11 cellular contexts compared by ENCODE assay signal in the genomic region with DNA sequence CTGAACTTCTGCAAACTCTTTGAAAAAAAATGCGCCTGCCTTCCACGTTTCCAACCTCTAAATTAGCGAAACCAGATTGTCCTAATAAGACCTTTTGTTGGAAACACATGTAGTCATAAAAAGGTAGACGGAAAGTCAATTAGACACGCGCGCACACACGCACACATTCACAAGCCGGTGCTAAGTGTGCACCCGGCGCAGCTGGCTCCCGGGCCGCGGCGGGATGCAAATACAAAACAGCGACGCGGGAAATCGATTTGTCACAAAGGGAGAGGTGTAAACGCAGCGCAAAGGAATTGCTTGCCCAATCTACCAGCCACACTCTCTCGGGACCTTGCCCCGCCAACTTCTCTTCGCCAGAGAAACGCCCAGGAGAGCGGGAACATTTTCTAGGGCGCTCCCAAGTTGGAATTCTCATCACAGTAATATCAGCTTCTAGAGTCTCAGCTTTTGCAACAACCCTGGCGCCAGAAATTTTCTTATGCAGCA. TPM values are rescaled to one million over a fixed set of nuclear protein-coding genes. Genes with fewer than 3 reads are reported as not detected.
DNase-seq lines count a peak whose midpoint lies in the region; ATAC-seq, FAIRE-seq and TF ChIP-seq lines count a peak whose summit lies in the region.
"Had no signal": no experiment of that assay in that cellular context is flagged by ENCODE, and none has a peak within 500 bp of the region (broad histone marks: within the 10 kb centered on the region; RNA-seq: fewer than 3 reads in every experiment).

No MANE protein-coding gene starts in this region.

- POLR2A ChIA-PET in IMR-90 (lab: Charles Lee; ENCODE audit: unreplicated experiment): no interaction called here
- POLR2A ChIA-PET in H1 (lab: Charles Lee; ENCODE audit: partially characterized antibody): interaction anchor here (2.1 kb wide), 1 partner anchor 8 kb away, joined by 9 read pairs; no protein-coding TSS in a partner anchor

- peak overlapping the region; percentile 9; the same call in 1 of the 2 replicates for H3K4me3 ChIP-seq in IMR-90 (ENCODE audit: insufficient read depth, low read depth, low read length)
- peak overlapping the region in 1 of 4 experiments; percentile 41; a peak in 4 of 8 replicates for H3K4me3 ChIP-seq in H1 (ENCODE audit: extremely low read depth in 1 of 4, insufficient read depth in 2 of 4, low read depth in 3 of 4, low read length in 4 of 4)
- H3K4me3 ChIP-seq in osteoblast (ENCODE audit: insufficient read depth, low read length): peak overlapping the region; percentile 38
- H3K4me3 ChIP-seq: stomach had no signal

- H4K5ac ChIP-seq in IMR-90 (ENCODE audit: low read depth, low read length) (no peak overlapping the region), H1 (ENCODE audit: insufficient read length, low read depth, low read length) (no peak overlapping the region)

- H2AFZ ChIP-seq in IMR-90 (replicated peaks; ENCODE audit: low read length, poor library complexity): peak overlapping the region; percentile 5
- H2AFZ ChIP-seq in H1 (ENCODE audit: low read length): no peak overlapping the region
- H2AFZ ChIP-seq in osteoblast (ENCODE audit: low read length): no peak overlapping the region

- H3K9ac ChIP-seq in IMR-90 (ENCODE audit: low read depth, low read length): 0 out of 2 replicates have a peak overlapping the region, but pooled peaks have one; percentile 3
- H3K9ac ChIP-seq in H1 (replicated peaks in 1 of 4; ENCODE audit: extremely low read depth in 1 of 4, low read depth in 3 of 4, low read length in 3 of 4): no peak overlapping the region

- no peak overlapping the region for H2BK20ac ChIP-seq in IMR-90 (ENCODE audit: low read depth, low read length)
- no peak overlapping the region for H2BK20ac ChIP-seq in H1 (ENCODE audit: low read length)

- no peak for TF ChIP-seq POLR2A in IMR-90 (IDR thresholded peaks at IDR 0.05; ENCODE audit: low read depth, low read length)
- no peak for TF ChIP-seq POLR2A in H1 (IDR thresholded peaks at IDR 0.05; ENCODE audit: control extremely low read depth in 1 of 2, low read depth in 2 of 2, low read length in 2 of 2)

- H3K27me3 ChIP-seq in IMR-90 (ENCODE audit: control insufficient read depth, insufficient read depth, low read length): no peaks in the 10 kb centered on the region
- peaks cover 74 to 84% (median 83%) of the 10 kb centered on the region in 4 experiments for H3K27me3 ChIP-seq in H1 (replicated peaks in 1 of 4; ENCODE audit: control insufficient read depth in 3 of 4, extremely low read depth in 1 of 4, insufficient read depth in 3 of 4, low read length in 3 of 4)
- H3K27me3 ChIP-seq in osteoblast (ENCODE audit: insufficient read depth, low read length): no peaks in the 10 kb centered on the region

- H4K20me1 ChIP-seq in IMR-90 (ENCODE audit: insufficient read depth, low read length) (no peaks in the 10 kb centered on the region), H1 (replicated peaks in 1 of 2; ENCODE audit: control insufficient read depth in 1 of 2, insufficient read depth in 2 of 2, low read length in 2 of 2) (peaks cover 4 to 14% of the 10 kb centered on the region in 2 experiments), osteoblast (ENCODE audit: insufficient read depth, low read length) (no peaks in the 10 kb centered on the region)

- H4K91ac ChIP-seq in IMR-90 (ENCODE audit: insufficient read depth, low read depth, low read length) (no peak overlapping the region), H1 (replicated peaks; ENCODE audit: insufficient read length, low read length) (no peak overlapping the region)

- in situ Hi-C loops in IMR-90 (cut with MboI; ENCODE audit: low sequenced_read_pairs): loop anchor here (10.0 to 25.0 kb wide), 3 partner anchors 134 to 731 kb away; a partner anchor contains a TSS

- no peak overlapping the region for H3K56ac ChIP-seq in IMR-90 (ENCODE audit: extremely low read depth, insufficient read depth, low read length)
- H3K56ac ChIP-seq in H1 (replicated peaks; ENCODE audit: insufficient read length, low read depth, low read length): no peak overlapping the region

- no peak overlapping the region for H3K4me3 Mint-ChIP-seq in stimulated activated memory B cell treated with anti-CD40 and anti-IgM and Interleukin-4, amounts not matched to agents 10 μg/mL and 1 μg/mL and 100 μg/mL, for 72 hours

- H3K14ac ChIP-seq in IMR-90 (replicated peaks; ENCODE audit: low read depth, low read length) (peak overlapping the region; percentile 5; the same call in 1 of the 2 replicates), H1 (ENCODE audit: insufficient read length) (no peak overlapping the region)

- H3K27ac ChIP-seq in IMR-90 (ENCODE audit: insufficient read depth, low read length) (peak overlapping the region; percentile 23; the same call in 1 of the 2 replicates), H1 (ENCODE audit: low read depth, low read length) (no peak overlapping the region), osteoblast (ENCODE audit: low read depth, low read length) (peak overlapping the region; percentile 94)
- H3K27ac ChIP-seq: stomach had no signal

- peak; percentile 25 for DNase-seq in EL
- DNase-seq in IMR-90: no peak
- DNase-seq in H1 (ENCODE audit: low read depth in 1 of 2, low spot score in 2 of 2): peak in 1 of 2 experiments; percentile 60
- DNase-seq in osteoblast (ENCODE audit: insufficient read length, low spot score, missing footprints): no peak
- DNase-seq in NCI-H1694 treated with DMSO at 0.1 percent for 48 hours (lab: John Stamatoyannopoulos, UW): no peak
- no peak for DNase-seq in NCI-H345 treated with DMSO at 0.1 percent for 48 hours (lab: John Stamatoyannopoulos, UW; ENCODE audit: unreplicated experiment)
- DNase-seq: stomach had no signal

- peaks cover 7% of the 10 kb centered on the region for H3K4me1 ChIP-seq in IMR-90 (ENCODE audit: control insufficient read depth, insufficient read depth, low read length)
- H3K4me1 ChIP-seq in H1 (replicated peaks in 1 of 4; ENCODE audit: control insufficient read depth in 3 of 4, insufficient read depth in 4 of 4, low read length in 3 of 4): peaks cover 4 to 29% (median 12%) of the 10 kb centered on the region in 4 experiments; a peak in 6 of 7 replicates
- peaks cover 48% of the 10 kb centered on the region for H3K4me1 ChIP-seq in osteoblast (ENCODE audit: insufficient read depth, low read length)

- peak overlapping the region; percentile 73; the same call in 1 of the 2 replicates for H3K23ac ChIP-seq in IMR-90 (ENCODE audit: low read depth, low read length)
- no peak overlapping the region for H3K23ac ChIP-seq in H1 (ENCODE audit: insufficient read length)

- H3K36me3 ChIP-seq in IMR-90 (ENCODE audit: control insufficient read depth, insufficient read depth, low read length) (peaks cover 11% of the 10 kb centered on the region; the same call in 1 of the 2 replicates), H1 (ENCODE audit: control insufficient read depth in 2 of 4, insufficient read depth in 4 of 4, low read length in 3 of 4) (no peaks in the 10 kb centered on the region), osteoblast (ENCODE audit: insufficient read depth, low read length) (peaks cover 30% of the 10 kb centered on the region)
- H3K36me3 ChIP-seq: stomach had no signal

- TF ChIP-seq RAD21 in IMR-90 (IDR thresholded peaks at IDR 0.05; ENCODE audit: low read length) (no peak), H1 (IDR thresholded peaks at IDR 0.05 in 1 of 2, conservative IDR thresholded peaks at IDR 0.05 in 1 of 2; ENCODE audit: low read depth in 2 of 2, low read length in 2 of 2) (no peak)

- ATAC-seq in IMR-90 (ENCODE audit: low read depth) (no peak), GM19395 (IDR thresholded peaks at IDR 0.05; ENCODE audit: unreplicated experiment) (no peak)
- ATAC-seq in stimulated activated memory B cell treated with anti-CD40 and anti-IgM and Interleukin-4, amounts not matched to agents 10 μg/mL and 1 μg/mL and 100 μg/mL, for 72 hours: no peak
- ATAC-seq: activated CD4-positive, CD25-positive, alpha-beta regulatory T cell treated with anti-CD3 and anti-CD28 coated beads, Interleukin-2, amount 50 U/mL, for 24 hours; sciatic nerve had no signal

- H3K4me2 ChIP-seq in IMR-90 (ENCODE audit: low read depth, low read length) (peak overlapping the region; percentile 90), H1 (ENCODE audit: insufficient read depth in 1 of 2, low read depth in 2 of 2, low read length in 2 of 2) (peak overlapping the region; percentile 57), osteoblast (ENCODE audit: insufficient read depth, low read length) (peak overlapping the region; percentile 98)

- no peak overlapping the region for H3K18ac ChIP-seq in IMR-90 (ENCODE audit: low read depth, low read length)
- no peak overlapping the region; the same call in 1 of the 2 replicates for H3K18ac ChIP-seq in H1 (ENCODE audit: extremely low read depth, low read length)

- H3K23me2 ChIP-seq in H1 (ENCODE audit: low read depth, low read length): peaks cover 8% of the 10 kb centered on the region; the same call in 1 of the 2 replicates

- CTCF ChIA-PET in IMR-90 (lab: Yijun Ruan, JAX) (no interaction called here), H1 (lab: Charles Lee; ENCODE audit: partially characterized antibody) (interaction anchor here (1.0 to 3.6 kb wide), 3 partner anchors 8 to 22 kb away, joined by 3 to 13 read pairs (median 9); no protein-coding TSS in a partner anchor)

- peaks cover 91% of the 10 kb centered on the region for H3K27me3 Mint-ChIP-seq in stimulated activated memory B cell treated with anti-CD40 and anti-IgM and Interleukin-4, amounts not matched to agents 10 μg/mL and 1 μg/mL and 100 μg/mL, for 72 hours

- BruUV-seq in IMR-90 (replicated peaks; lab: Mats Ljungman, UMichigan): no TSS peak

- no peak for TF ChIP-seq CTCF in IMR-90 (conservative IDR thresholded peaks at IDR 0.05; ENCODE audit: low read depth, low read length)
- no peak for TF ChIP-seq CTCF in H1 (IDR thresholded peaks at IDR 0.05; ENCODE audit: control extremely low read depth in 1 of 3, insufficient read depth in 1 of 3, low read depth in 1 of 3, low read length in 3 of 3)
- no peak for TF ChIP-seq CTCF in osteoblast (IDR thresholded peaks at IDR 0.05; ENCODE audit: extremely low read depth, low read depth, low read length)

- no peak overlapping the region for H2BK12ac ChIP-seq in H1 (ENCODE audit: low read depth, low read length)

- no peak for FAIRE-seq in H1 (lab: Jason Lieb, UNC)

- intact Hi-C loops in IMR-90 (cut with micrococcal nuclease): loop anchor here (10.0 kb wide), 2 partner anchors 254 to 556 kb away; no protein-coding TSS in a partner anchor

- peak overlapping the region in 1 of 2 experiments; percentile 68; a peak in 2 of 4 replicates for H4K8ac ChIP-seq in IMR-90 (ENCODE audit: low read depth in 2 of 2, low read length in 2 of 2)
- H4K8ac ChIP-seq in H1 (ENCODE audit: extremely low read depth, insufficient read depth, low read length): no peak overlapping the region

- no peaks in the 10 kb centered on the region for H3K9me3 Mint-ChIP-seq in stimulated activated memory B cell treated with anti-CD40 and anti-IgM and Interleukin-4, amounts not matched to agents 10 μg/mL and 1 μg/mL and 100 μg/mL, for 72 hours

- H3K36me3 Mint-ChIP-seq in stimulated activated memory B cell treated with anti-CD40 and anti-IgM and Interleukin-4, amounts not matched to agents 10 μg/mL and 1 μg/mL and 100 μg/mL, for 72 hours: no peaks in the 10 kb centered on the region

- H3K79me2 ChIP-seq in H1 (ENCODE audit: control insufficient read depth in 1 of 2, insufficient read depth in 2 of 2, low read length in 2 of 2) (no peaks in the 10 kb centered on the region), osteoblast (ENCODE audit: insufficient read depth, low read length) (peaks cover 100% of the 10 kb centered on the region)

- H3K4me1 Mint-ChIP-seq in stimulated activated memory B cell treated with anti-CD40 and anti-IgM and Interleukin-4, amounts not matched to agents 10 μg/mL and 1 μg/mL and 100 μg/mL, for 72 hours: peaks cover 23% of the 10 kb centered on the region

- H2AK9ac ChIP-seq in IMR-90 (replicated peaks; ENCODE audit: low read depth, low read length, poor library complexity): no peak overlapping the region

- WGBS in IMR-90 (ENCODE audit: extremely low coverage in 2 of 2, insufficient read length in 1 of 2), 2 experiments: 46% methylated on average over 13 of the region's 28 CpGs; no CpG with 5 or more reads in 1 of the 2 experiments
- WGBS in H1 (ENCODE audit: extremely low coverage in 1 of 2, insufficient coverage in 1 of 2, insufficient read length in 1 of 2, insufficient replicate concordance in 2 of 2, low coverage in 1 of 2, low lambda C conversion rate in 2 of 2, missing lambda C conversion rate in 1 of 2), 2 experiments: 3% methylated on average over 28 of the region's 28 CpGs; no CpG with 5 or more reads in 1 of the 2 experiments

- H2BK5ac ChIP-seq in IMR-90 (ENCODE audit: low read depth, low read length, poor library complexity, severe bottlenecking) (peak overlapping the region; percentile 72), H1 (ENCODE audit: low read depth, low read length) (no peak overlapping the region)

- H3K4ac ChIP-seq in IMR-90 (ENCODE audit: low read depth, low read length): peak overlapping the region; percentile 41
- H3K4ac ChIP-seq in H1 (replicated peaks; ENCODE audit: insufficient read length, low read depth, low read length): no peak overlapping the region

- H3K79me1 ChIP-seq in IMR-90 (ENCODE audit: low read depth in 1 of 2, low read length in 2 of 2) (peaks cover 28 to 69% of the 10 kb centered on the region in 2 experiments), H1 (ENCODE audit: low read depth, low read length) (no peaks in the 10 kb centered on the region)

- dilution Hi-C loops in IMR-90 (cut with HindIII; ENCODE audit: low sequenced_read_pairs, unreplicated experiment): no loop called here

- no peaks in the 10 kb centered on the region for H3K9me1 ChIP-seq in IMR-90 (ENCODE audit: insufficient read depth, low read length)

- H2BK15ac ChIP-seq in IMR-90 (ENCODE audit: low read depth, low read length): no peak overlapping the region; the same call in 2 of the 3 replicates
- H2BK15ac ChIP-seq in H1 (ENCODE audit: low read length): no peak overlapping the region

- peak overlapping the region; percentile 51; the same call in 1 of the 2 replicates for H2BK120ac ChIP-seq in IMR-90 (ENCODE audit: low read depth, low read length)
- no peak overlapping the region for H2BK120ac ChIP-seq in H1 (replicated peaks; ENCODE audit: low read depth, low read length)

- TF ChIP-seq EP300 in H1 (IDR thresholded peaks at IDR 0.05; ENCODE audit: borderline replicate concordance in 1 of 2, low read depth in 2 of 2, low read length in 2 of 2): no peak

- H3K27ac Mint-ChIP-seq in stimulated activated memory B cell treated with anti-CD40 and anti-IgM and Interleukin-4, amounts not matched to agents 10 μg/mL and 1 μg/mL and 100 μg/mL, for 72 hours: no peak overlapping the region

- H3K9me3 ChIP-seq in IMR-90 (ENCODE audit: control insufficient read depth, insufficient read depth, low read length) (no peaks in the 10 kb centered on the region; the same call in 1 of the 2 replicates), H1 (ENCODE audit: insufficient read depth in 2 of 2, low read depth in 1 of 2, low read length in 1 of 2) (no peaks in the 10 kb centered on the region), osteoblast (ENCODE audit: low read depth, low read length) (no peaks in the 10 kb centered on the region)
- H3K9me3 ChIP-seq: stomach had no signal

- no peak overlapping the region for H2AK5ac ChIP-seq in IMR-90 (ENCODE audit: low read depth, low read length)
- H2AK5ac ChIP-seq in H1 (ENCODE audit: low read depth, low read length): no peak overlapping the region

RNA-seq across cellular contexts. Expression of a gene that starts 4.4 kb away (rescaled TPM):
- total RNA-seq in IMR-90 (2012; rRNA removed) (65.4 and 82.8 TPM in 2 replicates), osteoblast (307 and 427 TPM in 2 replicates)
- polyA plus RNA-seq in IMR-90 (2012; rRNA removed) (50.0 and 54.7 TPM in 2 replicates), H1 (2011; rRNA removed) (not detected in 2 replicates)
- 21.0 and 21.4 TPM in 2 replicates for polyA plus RNA-seq in IMR-90 (2012; cell fraction: cytosol; rRNA removed)
- polyA plus RNA-seq in IMR-90 (2012; cell fraction: nucleus; rRNA removed; ENCODE audit: low replicate concordance): 21.1 and 49.1 TPM in 2 replicates
- total RNA-seq in H1 (2021; fragmentation: NEBNext Ultra II Directional; extraction: Animal tissue kit (Norgen Biotek cat#: 25700)): not detected in 2 replicates
- not detected for polyA plus RNA-seq in H1 (2011; cell fraction: cytosol; rRNA removed)
- 0.10 TPM for polyA plus RNA-seq in H1 (2011; cell fraction: nucleus; rRNA removed)
- 0.04 to 0.12 TPM (median 0.04 TPM) in 3 of 4 replicates, not detected in the other for polyA plus RNA-seq in H1 (2012, experiment 1 of 2)
- not detected for polyA plus RNA-seq in H1 (2012, experiment 2 of 2)
- polyA plus RNA-seq in H1 (2013, experiment 1 of 2): 0.04 TPM
- 0.04 TPM for polyA plus RNA-seq in H1 (2013, experiment 2 of 2)
- polyA minus RNA-seq in H1 (2011; rRNA and poly(A)+ RNA removed): 0.09 TPM in 1 of 2 replicates, not detected in the other
- polyA minus RNA-seq in H1 (2011; cell fraction: cytosol; rRNA and poly(A)+ RNA removed): not detected
- 0.30 TPM for polyA minus RNA-seq in H1 (2011; cell fraction: nucleus; rRNA and poly(A)+ RNA removed)

Comparison
In these comparisons a context has a peak if more than half of its experiments do, and no peak if none do; other contexts are left out.
1. RNA of a gene that starts 4.4 kb away (total RNA-seq): 307 to 427 TPM in osteoblast and 65.4 to 82.8 TPM in IMR-90; not detected in H1; every median in the first group is over 10 times any median in the second.
2. Peak in every context shown above with its lines, with median percentiles within 50 percentile points of each other: H3K4me2 ChIP-seq.